In genomic region chr3:115692887-115693524, GRCh38 we compare ENCODE assay signal across 8 cellular contexts.
DNase-seq lines count a peak whose midpoint lies in the region; ATAC-seq, FAIRE-seq and TF ChIP-seq lines count a peak whose summit lies in the region.

No MANE protein-coding gene starts in this region.

- CTCF ChIA-PET in A549 (lab: Yijun Ruan, JAX), result interaction anchor here (0.5 to 2.5 kb wide), 32 partner anchors 9 to 1540 kb away, joined by 3 to 39 read pairs (median 3); no protein-coding TSS in a partner anchor

- WGBS in A549 (ENCODE audit: missing lambda C conversion rate), result 13% methylated on average over 8 of the region's 8 CpGs

- TF ChIP-seq RAD21 in A549 (conservative IDR thresholded peaks at IDR 0.05 in 1 of 2, IDR thresholded peaks at IDR 0.05 in 1 of 2), result peak; percentile 97 to 98

- no peak overlapping the region for H3K4me3 ChIP-seq in A549
- no peak overlapping the region for H3K4me3 ChIP-seq in astrocyte of the spinal cord (ENCODE audit: low read depth, low read length)

- FAIRE-seq in A549 (lab: Jason Lieb, UNC), result no peak

- POLR2A ChIA-PET in A549 (lab: Yijun Ruan, JAX), result interaction anchor here (1.3 to 2.4 kb wide), 2 partner anchors 91 to 475 kb away, joined by 3 to 10 read pairs; no protein-coding TSS in a partner anchor

- H3K4me2 ChIP-seq in A549, result peak overlapping the region; percentile 55

- TF ChIP-seq CTCF in A549 (IDR thresholded peaks at IDR 0.05) (peak; percentile 92), astrocyte of the spinal cord (IDR thresholded peaks at IDR 0.05; ENCODE audit: low read depth, low read length) (peak; percentile 71)

- in situ Hi-C loops in astrocyte of the spinal cord (cut with HindIII; ENCODE audit: low sequenced_read_pairs), result no loop called here

- TF ChIP-seq EP300 in A549 (IDR thresholded peaks at IDR 0.05), result no peak

- no peak for TF ChIP-seq POLR2A in A549 (IDR thresholded peaks at IDR 0.05; ENCODE audit: low read length)

- DNase-seq in A549 (ENCODE audit: low read depth in 1 of 2, low spot score in 1 of 2), result peak; percentile 65 to 77
- DNase-seq in NCI-H187 (lab: John Stamatoyannopoulos, UW), result peak; percentile 75 to 80
- peak; percentile 53 for DNase-seq in T1000 (lab: John Stamatoyannopoulos, UW)
- DNase-seq in astrocyte of the spinal cord (ENCODE audit: low read depth, low spot score), result peak; percentile 80
- peak; percentile 80 for DNase-seq in iPS-NIHi11 (ENCODE audit: low spot score)
- peak; percentile 39 to 56 for DNase-seq in stimulated activated CD4-positive, alpha-beta T cell treated with anti-CD3 and anti-CD28 coated beads, Interleukin-12 subunit alpha, Interleukin-12 subunit beta, amount 100 ng/mL, for 24 hours (ENCODE audit: low read depth in 2 of 2)

- H3K27ac ChIP-seq in A549, result peak overlapping the region; percentile 30 to 42; a peak in 2 of 6 replicates

- ATAC-seq in A549 (peak; percentile 99 to 100), GM18508 (IDR thresholded peaks at IDR 0.05; ENCODE audit: insufficient read depth, unreplicated experiment) (peak; percentile 91), HG02970 (IDR thresholded peaks at IDR 0.05; ENCODE audit: low FRiP score, unreplicated experiment) (peak; percentile 83)

- H3K9me3 ChIP-seq in A549, result no peaks in the 10 kb centered on the region

- peaks cover 15% of the 10 kb centered on the region; the same call in 2 of the 3 replicates for H3K4me1 ChIP-seq in A549

TF ChIP-seq in A549, 52 proteins besides CTCF, POLR2A, EP300 and RAD21:
- TF ChIP-seq SMC3 (IDR thresholded peaks at IDR 0.05) (peak; percentile 96), E2F6 (IDR thresholded peaks at IDR 0.05; ENCODE audit: borderline replicate concordance, low read depth) (no peak)
